In the genomic region with DNA sequence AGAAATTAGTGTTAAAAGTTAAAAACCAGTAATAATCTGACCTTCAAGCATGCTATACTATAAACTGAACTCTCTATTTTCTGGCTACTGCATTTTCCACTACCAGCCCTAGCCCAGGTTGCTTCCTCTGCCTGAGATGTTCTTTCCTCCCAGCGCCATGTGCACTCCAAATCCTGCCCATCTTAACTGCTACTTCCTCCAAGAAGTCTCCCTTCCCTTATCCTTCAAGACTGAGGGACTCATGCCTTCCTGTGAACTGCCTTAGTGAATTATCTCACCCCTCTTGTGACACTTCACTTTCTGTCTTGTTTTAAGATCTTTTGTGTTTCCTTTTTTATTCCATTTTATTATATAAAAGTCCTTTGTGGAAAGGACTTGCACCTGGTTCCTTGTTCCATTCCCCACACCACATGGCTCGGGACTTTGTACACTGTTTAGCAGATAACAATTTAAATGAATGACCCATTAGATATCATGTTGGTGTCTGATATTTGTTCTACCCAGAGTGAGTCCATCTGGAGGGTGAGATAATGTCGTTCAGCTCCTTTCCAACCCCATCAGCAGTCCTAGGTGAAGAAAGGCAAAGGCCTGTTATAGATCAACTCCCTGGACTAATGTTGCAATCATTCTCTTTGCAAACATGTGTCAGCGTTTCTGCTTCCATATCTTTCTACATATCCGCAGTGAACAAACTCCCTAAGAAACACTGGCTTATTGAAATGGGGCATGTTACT, we compare ENCODE assay signal across 15 cellular contexts. TPM values are rescaled to one million over a fixed set of nuclear protein-coding genes. Genes with fewer than 3 reads are reported as not detected.
DNase-seq lines count a peak whose midpoint lies in the region; ATAC-seq, FAIRE-seq and TF ChIP-seq lines count a peak whose summit lies in the region.
"Had no signal": no experiment of that assay in that cellular context is flagged by ENCODE, and none has a peak within 500 bp of the region (broad histone marks: within the 10 kb centered on the region; RNA-seq: fewer than 3 reads in every experiment).

No MANE protein-coding gene starts in this region.

- no peak for DNase-seq in IMR-90
- DNase-seq in transverse colon = no peak
- no peak for DNase-seq in DMS79 treated with DMSO at 0.1 percent for 48 hours (lab: John Stamatoyannopoulos, UW)
- DNase-seq in NCI-H510A treated with DMSO at 0.1 percent for 48 hours (lab: John Stamatoyannopoulos, UW) = no peak
- no peak for DNase-seq in NCI-H1092 treated with DMSO at 0.1 percent for 48 hours (lab: John Stamatoyannopoulos, UW)
- DNase-seq: activated B cell treated with CpG ODN at 0.5 μM for 24 hours, activated gamma-delta T cell, DMS79, foreskin melanocyte, NCI-H1694 treated with DMSO at 0.1 percent for 48 hours, retina had no signal

- H3K4me1 ChIP-seq in IMR-90 (ENCODE audit: control insufficient read depth, insufficient read depth, low read length) (peaks cover 9% of the 10 kb centered on the region), transverse colon (peaks cover 8 to 26% (median 17%) of the 10 kb centered on the region in 4 donors)
- H3K4me1 ChIP-seq: vagina had no signal

- TF ChIP-seq RAD21 in IMR-90 (IDR thresholded peaks at IDR 0.05; ENCODE audit: low read length) = no peak

- no peaks in the 10 kb centered on the region for H3K9me3 ChIP-seq in IMR-90 (ENCODE audit: control insufficient read depth, insufficient read depth, low read length)
- H3K9me3 ChIP-seq in transverse colon = no peaks in the 10 kb centered on the region
- H3K9me3 ChIP-seq: vagina had no signal

- no peak overlapping the region for H3K4me2 ChIP-seq in IMR-90 (ENCODE audit: low read depth, low read length)

- WGBS in IMR-90 (ENCODE audit: extremely low coverage in 2 of 2, insufficient read length in 1 of 2), 2 experiments = 94% methylated on average over 3 of the region's 5 CpGs; no CpG with 5 or more reads in 1 of the 2 experiments
- WGBS in transverse colon (ENCODE audit: low coverage in 1 of 2), 2 donors = 37 to 46% methylated on average over 3 to 5 of the region's 5 CpGs

- in situ Hi-C loops in IMR-90 (cut with MboI; ENCODE audit: low sequenced_read_pairs) = no loop called here
- in situ Hi-C loops in transverse colon (cut with MboI; ENCODE audit: low pct_ligation_motif_present in 1 of 4, low pct_unique_long_range_greater_than_20kb in 1 of 4, low sequenced_read_pairs in 3 of 4) = no loop called here

- no peak for ATAC-seq in IMR-90 (ENCODE audit: low read depth)

- intact Hi-C loops in IMR-90 (cut with micrococcal nuclease) (no loop called here), transverse colon (cut with DNase I; ENCODE audit: low total_unique reads) (no loop called here)

- no peak overlapping the region for H3K23ac ChIP-seq in IMR-90 (ENCODE audit: low read depth, low read length)

- no peaks in the 10 kb centered on the region for H4K20me1 ChIP-seq in IMR-90 (ENCODE audit: insufficient read depth, low read length)

- H2AK9ac ChIP-seq in IMR-90 (replicated peaks; ENCODE audit: low read depth, low read length, poor library complexity) = no peak overlapping the region

- H4K5ac ChIP-seq in IMR-90 (ENCODE audit: low read depth, low read length) = no peak overlapping the region

- dilution Hi-C loops in IMR-90 (cut with HindIII; ENCODE audit: low sequenced_read_pairs, unreplicated experiment) = no loop called here

- no peak overlapping the region for H3K14ac ChIP-seq in IMR-90 (replicated peaks; ENCODE audit: low read depth, low read length)

- no peak overlapping the region for H3K18ac ChIP-seq in IMR-90 (ENCODE audit: low read depth, low read length)

- CTCF ChIA-PET in IMR-90 (lab: Yijun Ruan, JAX) = no interaction called here

- H3K4ac ChIP-seq in IMR-90 (ENCODE audit: low read depth, low read length) = no peak overlapping the region

- TF ChIP-seq CTCF in IMR-90 (conservative IDR thresholded peaks at IDR 0.05; ENCODE audit: low read depth, low read length) (no peak), VCaP (conservative IDR thresholded peaks at IDR 0.05) (no peak), transverse colon (IDR thresholded peaks at IDR 0.05) (no peak)

- no peak overlapping the region for H4K8ac ChIP-seq in IMR-90 (ENCODE audit: low read depth in 2 of 2, low read length in 2 of 2)

- TF ChIP-seq EP300 in transverse colon (IDR thresholded peaks at IDR 0.05; ENCODE audit: low read depth) = no peak

- 0 out of 2 replicates have a peak, but pooled peaks cover 2% of the 10 kb centered on the region for H3K9me1 ChIP-seq in IMR-90 (ENCODE audit: insufficient read depth, low read length)

- no peak overlapping the region for H2AFZ ChIP-seq in IMR-90 (replicated peaks; ENCODE audit: low read length, poor library complexity)

- H3K4me3 ChIP-seq in IMR-90 (ENCODE audit: insufficient read depth, low read depth, low read length) (no peak overlapping the region), transverse colon (no peak overlapping the region)
- H3K4me3 ChIP-seq: vagina had no signal

- peak overlapping the region; percentile 25; the same call in 1 of the 2 replicates for H2BK20ac ChIP-seq in IMR-90 (ENCODE audit: low read depth, low read length)

- 0 out of 2 replicates have a peak overlapping the region, but pooled peaks have one; percentile 23 for H4K91ac ChIP-seq in IMR-90 (ENCODE audit: insufficient read depth, low read depth, low read length)

- H2BK5ac ChIP-seq in IMR-90 (ENCODE audit: low read depth, low read length, poor library complexity, severe bottlenecking) = no peak overlapping the region

- H3K27ac ChIP-seq in IMR-90 (ENCODE audit: insufficient read depth, low read length) (no peak overlapping the region), VCaP (peak overlapping the region; percentile 49), transverse colon (peak overlapping the region; percentile 65 to 79 (median 76))
- H3K27ac ChIP-seq: vagina had no signal

- H3K56ac ChIP-seq in IMR-90 (ENCODE audit: extremely low read depth, insufficient read depth, low read length) = no peak overlapping the region

- no peaks in the 10 kb centered on the region for H3K79me1 ChIP-seq in IMR-90 (ENCODE audit: low read depth in 1 of 2, low read length in 2 of 2)

- FAIRE-seq in islet of Langerhans (lab: Jason Lieb, UNC) = peak; percentile 96
- FAIRE-seq: GM18507 had no signal

- POLR2A ChIA-PET in IMR-90 (lab: Charles Lee; ENCODE audit: unreplicated experiment) = no interaction called here

- TF ChIP-seq POLR2A in IMR-90 (IDR thresholded peaks at IDR 0.05; ENCODE audit: low read depth, low read length) (no peak), transverse colon (IDR thresholded peaks at IDR 0.05) (no peak)

- BruUV-seq in IMR-90 (replicated peaks; lab: Mats Ljungman, UMichigan) = no TSS peak

- no peak overlapping the region for H2BK120ac ChIP-seq in IMR-90 (ENCODE audit: low read depth, low read length)

- no peak overlapping the region for H3K9ac ChIP-seq in IMR-90 (ENCODE audit: low read depth, low read length)

- H2BK15ac ChIP-seq in IMR-90 (ENCODE audit: low read depth, low read length) = peak overlapping the region; percentile 51; the same call in 1 of the 3 replicates

- H2AK5ac ChIP-seq in IMR-90 (ENCODE audit: low read depth, low read length) = peak overlapping the region; percentile 56

- H3K36me3 ChIP-seq in IMR-90 (ENCODE audit: control insufficient read depth, insufficient read depth, low read length) = no peaks in the 10 kb centered on the region
- no peaks in the 10 kb centered on the region for H3K36me3 ChIP-seq in transverse colon
- H3K36me3 ChIP-seq: vagina had no signal

- no peaks in the 10 kb centered on the region for H3K27me3 ChIP-seq in IMR-90 (ENCODE audit: control insufficient read depth, insufficient read depth, low read length)
- H3K27me3 ChIP-seq in transverse colon = no peaks in the 10 kb centered on the region
- H3K27me3 ChIP-seq: vagina had no signal

TF ChIP-seq in IMR-90, 13 proteins besides CTCF, POLR2A, EP300 and RAD21:
- TF ChIP-seq RCOR1 (IDR thresholded peaks at IDR 0.05; ENCODE audit: insufficient replicate concordance, low read length) = no peak
- TF ChIP-seq CEBPB (IDR thresholded peaks at IDR 0.05; ENCODE audit: low read depth, low read length) = peak; percentile 30; the same call in 1 of the 2 replicates

RNA-seq across cellular contexts. Expression of gene AGFG1, which starts 20.9 kb away (rescaled TPM):
- total RNA-seq in IMR-90 (2012; rRNA removed) (93.6 and 126 TPM in 2 replicates), transverse colon (10 to 100 TPM; 15.5 to 76.3 (median 32.9) TPM)
- polyA plus RNA-seq in IMR-90 (2012; rRNA removed) = 58.1 and 58.4 TPM in 2 replicates
- polyA plus RNA-seq in IMR-90 (2012; cell fraction: cytosol; rRNA removed) = 32.7 and 34.9 TPM in 2 replicates
- 42.7 and 106 TPM in 2 replicates for polyA plus RNA-seq in IMR-90 (2012; cell fraction: nucleus; rRNA removed; ENCODE audit: low replicate concordance)
